In the genomic region with DNA sequence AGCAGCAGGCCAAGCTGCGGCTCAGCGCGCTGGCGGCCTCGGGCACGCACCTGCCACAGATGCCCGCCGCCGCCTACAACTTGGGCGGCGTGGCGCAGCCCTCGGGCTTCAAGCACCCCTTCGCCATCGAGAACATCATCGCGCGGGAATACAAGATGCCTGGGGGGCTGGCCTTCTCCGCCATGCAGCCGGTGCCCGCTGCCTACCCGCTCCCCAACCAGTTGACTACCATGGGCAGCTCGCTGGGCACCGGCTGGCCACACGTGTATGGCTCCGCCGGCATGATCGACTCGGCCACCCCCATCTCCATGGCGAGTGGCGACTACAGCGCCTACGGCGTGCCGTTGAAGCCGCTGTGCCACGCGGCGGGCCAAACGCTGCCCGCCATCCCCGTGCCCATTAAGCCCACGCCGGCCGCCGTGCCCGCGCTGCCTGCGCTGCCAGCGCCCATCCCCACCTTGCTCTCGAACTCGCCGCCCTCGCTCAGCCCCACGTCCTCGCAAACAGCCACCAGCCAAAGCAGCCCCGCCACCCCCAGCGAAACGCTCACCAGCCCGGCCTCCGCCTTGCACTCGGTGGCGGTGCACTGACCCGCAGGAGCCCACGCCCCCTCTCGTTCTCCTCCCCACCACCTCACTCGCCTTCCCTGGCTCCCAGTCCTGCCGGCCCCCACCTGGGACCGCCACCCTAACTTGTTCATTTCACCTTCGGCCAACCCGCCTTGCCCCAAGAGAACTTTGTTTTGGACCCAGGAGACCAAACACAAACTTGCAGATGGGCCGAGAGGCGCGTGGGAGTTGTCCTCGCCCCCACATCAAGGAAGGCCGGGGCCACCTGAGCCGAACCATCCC, we compare ENCODE assay signal across 8 cellular contexts. TPM values are rescaled to one million over a fixed set of nuclear protein-coding genes. Genes with fewer than 3 reads are reported as not detected.
DNase-seq lines count a peak whose midpoint lies in the region; ATAC-seq and TF ChIP-seq lines count a peak whose summit lies in the region.

No MANE protein-coding gene starts in this region.

- POLR2A ChIA-PET in PC-3 (lab: Charles Lee; ENCODE audit: unreplicated experiment) = interaction anchor here (0.6 kb wide), 1 partner anchor 68 kb away, joined by 7 read pairs; no protein-coding TSS in a partner anchor

- H3K9ac ChIP-seq in PC-3 (ENCODE audit: low read length) = no peak overlapping the region; the same call in 1 of the 2 replicates

- H3K27ac ChIP-seq in PC-3 (ENCODE audit: low read length) (no peak overlapping the region), psoas muscle (no peak overlapping the region)

- peak overlapping the region; percentile 92 for H2AFZ ChIP-seq in PC-3 (ENCODE audit: low read length)

- H4K20me1 ChIP-seq in PC-3 (ENCODE audit: low read length) = no peaks in the 10 kb centered on the region

- H3K4me3 ChIP-seq in PC-3 (ENCODE audit: low read length) (peak overlapping the region; percentile 67), psoas muscle (peak overlapping the region; percentile 66)

- no peaks in the 10 kb centered on the region for H3K9me2 ChIP-seq in PC-3 (replicated peaks; ENCODE audit: low read length)

- no TSS peak for BruUV-seq in PC-3 (replicated peaks; lab: Mats Ljungman, UMichigan)

- H3K4me2 ChIP-seq in PC-3 (ENCODE audit: low read length) = peak overlapping the region; percentile 90

- 1 to 3% (median 1%) methylated on average over 56 to 77 of the region's 77 CpGs for WGBS in psoas muscle, 3 donors

- H3K79me2 ChIP-seq in PC-3 (ENCODE audit: low read length) = no peaks in the 10 kb centered on the region

- no peaks in the 10 kb centered on the region for H3K9me3 ChIP-seq in PC-3 (ENCODE audit: low read length)
- H3K9me3 ChIP-seq in psoas muscle = no peaks in the 10 kb centered on the region

- H3K36me3 ChIP-seq in PC-3 (ENCODE audit: low read depth, low read length) (no peaks in the 10 kb centered on the region), psoas muscle (ENCODE audit: insufficient read depth in 1 of 2, low read depth in 1 of 2) (no peaks in the 10 kb centered on the region)

- no peaks in the 10 kb centered on the region for H3F3A ChIP-seq in PC-3 (ENCODE audit: low read length, unreplicated experiment)

- H3K4me1 ChIP-seq in PC-3 (ENCODE audit: insufficient read depth, low read length) = peaks cover 5% of the 10 kb centered on the region; the same call in 1 of the 2 replicates
- peaks cover 30% of the 10 kb centered on the region for H3K4me1 ChIP-seq in psoas muscle

- H3K27me3 ChIP-seq in PC-3 (ENCODE audit: low read length) (peaks cover 67% of the 10 kb centered on the region), psoas muscle (ENCODE audit: insufficient read depth in 3 of 3, low read length in 2 of 3) (peaks cover 7 to 99% (median 46%) of the 10 kb centered on the region in 3 donors)

- DNase-seq in PC-3 (no peak), psoas muscle (no peak), A172 (ENCODE audit: low spot score) (no peak), NCI-H774 (lab: John Stamatoyannopoulos, UW) (no peak), SKM-1 (lab: John Stamatoyannopoulos, UW; ENCODE audit: unreplicated experiment) (no peak)

- intact Hi-C loops in PC-3 (cut with micrococcal nuclease) (loop anchor here (5.0 to 10.0 kb wide), 2 partner anchors 122 to 319 kb away; no protein-coding TSS in a partner anchor), psoas muscle (cut with DNase I) (no loop called here)

- no peak for TF ChIP-seq CTCF in PC-3 (conservative IDR thresholded peaks at IDR 0.05; ENCODE audit: low read depth, low read length)
- no peak for TF ChIP-seq CTCF in psoas muscle (IDR thresholded peaks at IDR 0.05)

- CTCF ChIA-PET in PC-3 (lab: Charles Lee) = no interaction called here

- ATAC-seq in GM21528 (IDR thresholded peaks at IDR 0.05; ENCODE audit: low FRiP score, unreplicated experiment) = peak; percentile 12
- ATAC-seq in PC-3 = no peak; the same call in 1 of the 2 replicates
- ATAC-seq in esophagus mucosa = peak; percentile 21
- peak in 1 of 4 donors; percentile 40 for ATAC-seq in psoas muscle
- ATAC-seq in HG02588 (IDR thresholded peaks at IDR 0.05; ENCODE audit: unreplicated experiment) = no peak

RNA-seq across cellular contexts. Expression of a gene that starts 1.5 kb away (rescaled TPM):
- total RNA-seq in PC-3 (2014; rRNA removed) (not detected in 2 replicates), esophagus mucosa (not detected), psoas muscle (not detected)
- polyA plus RNA-seq in psoas muscle = not detected
- total RNA-seq in A172 (2014; rRNA removed; shearing (Covaris generic)) = not detected in 2 replicates

Comparison
In these comparisons a context has a peak if more than half of its experiments do, and no peak if none do; other contexts are left out.
1. ATAC-seq: peak in GM21528 (single experiment) and esophagus mucosa (single experiment); none in PC-3 (single experiment) and HG02588 (single experiment).